In genomic region chr16:75429621-75430403, GRCh38 we compare ENCODE assay signal across 1 cellular context.
TF ChIP-seq lines count a peak whose summit lies in the region.

No MANE protein-coding gene starts in this region.

TF ChIP-seq in IMR-90, 13 proteins besides CTCF, POLR2A, EP300 and RAD21:
- TF ChIP-seq SMC3 (IDR thresholded peaks at IDR 0.05; ENCODE audit: low read depth, low read length) (no peak), MAFK (IDR thresholded peaks at IDR 0.05; ENCODE audit: low read depth, low read length) (0 out of 2 replicates have a peak, but pooled peaks have one; percentile 18), FOS (IDR thresholded peaks at IDR 0.05; ENCODE audit: low read depth, low read length) (no peak)
